ENCODE assay signal across 8 cellular contexts in genomic region chr1:246506440-246506784, GRCh38. TPM values are rescaled to one million over a fixed set of nuclear protein-coding genes. Genes with fewer than 3 reads are reported as not detected.
DNase-seq lines count a peak whose midpoint lies in the region; ATAC-seq, FAIRE-seq and TF ChIP-seq lines count a peak whose summit lies in the region.

No MANE protein-coding gene starts in this region.

- CTCF ChIA-PET in A549 (lab: Yijun Ruan, JAX): interaction anchor here (0.8 to 2.0 kb wide), 4 partner anchors 8 to 183 kb away, joined by 3 to 5 read pairs (median 4); no protein-coding TSS in a partner anchor

- H3K36me3 ChIP-seq in left lung (no peaks in the 10 kb centered on the region), subcutaneous abdominal adipose tissue (ENCODE audit: control insufficient read depth in 5 of 5, insufficient read depth in 5 of 5, low read length in 5 of 5) (peaks cover 0 to 3% (median 0%) of the 10 kb centered on the region in 5 donors)

- H3K4me2 ChIP-seq in A549: peak overlapping the region; percentile 79

- intact Hi-C loops in left lung (cut with DNase I): no loop called here

- ATAC-seq in A549 (peak; percentile 10 to 14; a peak in 4 of 6 replicates), GM19452 (IDR thresholded peaks at IDR 0.05; ENCODE audit: unreplicated experiment) (peak; percentile 18), left lung (peak; percentile 17), HG02884 (IDR thresholded peaks at IDR 0.05; ENCODE audit: unreplicated experiment) (no peak)

- in situ Hi-C loops in astrocyte of the spinal cord (cut with HindIII; ENCODE audit: low sequenced_read_pairs): no loop called here

- H3K4me1 ChIP-seq in A549 (peaks cover 19% of the 10 kb centered on the region; the same call in 2 of the 3 replicates), left lung (peaks cover 0 to 15% of the 10 kb centered on the region in 2 donors), subcutaneous abdominal adipose tissue (ENCODE audit: control insufficient read depth in 5 of 5, insufficient read depth in 5 of 5, low read length in 5 of 5) (peaks cover 0 to 16% (median 12%) of the 10 kb centered on the region in 5 donors)

- no peak for FAIRE-seq in A549 (lab: Jason Lieb, UNC)

- TF ChIP-seq CTCF in A549 (IDR thresholded peaks at IDR 0.05) (no peak), astrocyte of the spinal cord (IDR thresholded peaks at IDR 0.05; ENCODE audit: low read depth, low read length) (no peak), left lung (IDR thresholded peaks at IDR 0.05) (no peak)

- 21% methylated on average over 12 of the region's 12 CpGs for WGBS in A549 (ENCODE audit: missing lambda C conversion rate)

- H3K27ac ChIP-seq in A549: peak overlapping the region; percentile 72 to 85
- H3K27ac ChIP-seq in left lung: peak overlapping the region in 1 of 2 donors; percentile 53
- no peak overlapping the region for H3K27ac ChIP-seq in subcutaneous abdominal adipose tissue (ENCODE audit: low read depth, low read length)

- no peak for TF ChIP-seq EP300 in A549 (IDR thresholded peaks at IDR 0.05)

- DNase-seq in A549 (ENCODE audit: low read depth in 1 of 2, low spot score in 1 of 2): no peak
- peak; percentile 7 for DNase-seq in HT-29 (ENCODE audit: low spot score)
- DNase-seq in astrocyte of the spinal cord (ENCODE audit: low read depth, low spot score): peak; percentile 7
- no peak for DNase-seq in left lung
- DNase-seq in ureter (ENCODE audit: low spot score): no peak

- POLR2A ChIA-PET in A549 (lab: Yijun Ruan, JAX): no interaction called here

- TF ChIP-seq POLR2A in A549 (IDR thresholded peaks at IDR 0.05; ENCODE audit: low read length): no peak

- no peaks in the 10 kb centered on the region for H3K27me3 ChIP-seq in left lung
- H3K27me3 ChIP-seq in subcutaneous abdominal adipose tissue (ENCODE audit: control insufficient read depth in 5 of 5, insufficient read depth in 4 of 5, low read length in 5 of 5): no peaks in the 10 kb centered on the region

- H3K9me3 ChIP-seq in A549 (no peaks in the 10 kb centered on the region), left lung (no peaks in the 10 kb centered on the region), subcutaneous abdominal adipose tissue (ENCODE audit: control insufficient read depth in 5 of 5, low read length in 5 of 5) (no peaks in the 10 kb centered on the region)

- peak overlapping the region in 4 of 5 donors; percentile 44 to 68 (median 64) for H3K9ac ChIP-seq in subcutaneous abdominal adipose tissue (ENCODE audit: low read length in 5 of 5)

- TF ChIP-seq RAD21 in A549 (conservative IDR thresholded peaks at IDR 0.05 in 1 of 2, IDR thresholded peaks at IDR 0.05 in 1 of 2): no peak

- peak overlapping the region; percentile 76 for H3K4me3 ChIP-seq in A549
- peak overlapping the region; percentile 90 for H3K4me3 ChIP-seq in astrocyte of the spinal cord (ENCODE audit: low read depth, low read length)
- H3K4me3 ChIP-seq in left lung: peak overlapping the region; percentile 78 to 86
- H3K4me3 ChIP-seq in subcutaneous abdominal adipose tissue (ENCODE audit: low read depth in 1 of 5, low read length in 5 of 5): peak overlapping the region; percentile 62 to 92 (median 90)

TF ChIP-seq in A549, 52 proteins besides CTCF, POLR2A, EP300 and RAD21:
- TF ChIP-seq PBX3 (IDR thresholded peaks at IDR 0.05): no peak
- no peak for TF ChIP-seq CHD4 (IDR thresholded peaks at IDR 0.05; ENCODE audit: borderline replicate concordance)
- no peak for TF ChIP-seq CEBPB (IDR thresholded peaks at IDR 0.05)
- no peak for TF ChIP-seq CBX2 (IDR thresholded peaks at IDR 0.05; ENCODE audit: borderline replicate concordance, low read depth)
- TF ChIP-seq BCL3 (IDR thresholded peaks at IDR 0.05): no peak
- no peak for TF ChIP-seq EHMT2 (IDR thresholded peaks at IDR 0.05; ENCODE audit: low read depth)
- no peak for TF ChIP-seq JUNB (IDR thresholded peaks at IDR 0.05)
- no peak for TF ChIP-seq HMGXB4 (CRISPR knock-in tag; IDR thresholded peaks at IDR 0.05; ENCODE audit: borderline replicate concordance)

RNA-seq across cellular contexts. Expression of gene SMYD3, which starts 0.7 kb away (rescaled TPM):
- polyA plus RNA-seq in A549 (2011; rRNA removed): 31.3 and 35.2 TPM in 2 replicates
- polyA plus RNA-seq in A549 (2012; cell fraction: cytosol; rRNA removed): 17.2 and 19.2 TPM in 2 replicates
- 13.8 and 16.2 TPM in 2 replicates for polyA plus RNA-seq in A549 (2012; cell fraction: nucleus; rRNA removed)
- polyA plus RNA-seq in A549 (2017; fragmentation: RNase III; extraction: RNeasy Plus Mini Kit Qiagen cat#74134 plus additional on column Dnase treatment): 16.7 to 18.7 TPM (median 18.2 TPM) in 3 replicates
- 34.9 and 39.6 TPM in 2 replicates for polyA minus RNA-seq in A549 (2011; rRNA and poly(A)+ RNA removed)
- total RNA-seq in HT-29 (2014; rRNA removed; shearing (Covaris generic)): 16.9 and 24.3 TPM in 2 replicates
- 10 to 100 TPM; 29.9 to 35.1 TPM for total RNA-seq in left lung
- total RNA-seq in ureter: 29.3 TPM

RNA-seq across cellular contexts. Expression of gene TFB2M, which starts 59.6 kb away (rescaled TPM):
- 36.7 and 59.9 TPM in 2 replicates for polyA plus RNA-seq in A549 (2011; rRNA removed)
- 18.1 and 20.2 TPM in 2 replicates for polyA plus RNA-seq in A549 (2012; cell fraction: cytosol; rRNA removed)
- 13.5 and 17.9 TPM in 2 replicates for polyA plus RNA-seq in A549 (2012; cell fraction: nucleus; rRNA removed)
- 27.7 to 30.6 TPM (median 28.7 TPM) in 3 replicates for polyA plus RNA-seq in A549 (2017; fragmentation: RNase III; extraction: RNeasy Plus Mini Kit Qiagen cat#74134 plus additional on column Dnase treatment)
- 7.5 and 9.0 TPM in 2 replicates for polyA minus RNA-seq in A549 (2011; rRNA and poly(A)+ RNA removed)
- 21.6 and 25.7 TPM in 2 replicates for total RNA-seq in HT-29 (2014; rRNA removed; shearing (Covaris generic))
- 1 to 10 TPM; 8.8 to 9.3 TPM for total RNA-seq in left lung
- total RNA-seq in ureter: 13.6 TPM

RNA-seq across cellular contexts. Expression of gene CNST, which starts 59.8 kb away (rescaled TPM):
- polyA plus RNA-seq in A549 (2011; rRNA removed) (19.8 and 23.0 TPM in 2 replicates), A549 (2017; fragmentation: RNase III; extraction: RNeasy Plus Mini Kit Qiagen cat#74134 plus additional on column Dnase treatment) (7.3 to 7.9 TPM (median 7.5 TPM) in 3 replicates)
- polyA plus RNA-seq in A549 (2012; cell fraction: cytosol; rRNA removed): 4.4 and 5.2 TPM in 2 replicates
- 3.9 and 6.6 TPM in 2 replicates for polyA plus RNA-seq in A549 (2012; cell fraction: nucleus; rRNA removed)
- polyA minus RNA-seq in A549 (2011; rRNA and poly(A)+ RNA removed): 20.5 and 39.5 TPM in 2 replicates
- 6.1 and 7.0 TPM in 2 replicates for total RNA-seq in HT-29 (2014; rRNA removed; shearing (Covaris generic))
- total RNA-seq in left lung (10 to 100 TPM; 20.3 to 24.0 TPM), ureter (37.2 TPM)

Comparison
In these comparisons a context has a peak if more than half of its experiments do, and no peak if none do; other contexts are left out.
1. DNase-seq: peak in HT-29 (single experiment) and astrocyte of the spinal cord (single experiment); none in A549 (0 of 2), left lung (0 of 2) and ureter (single experiment).
2. Peak in every context shown above with its lines, with median percentiles within 50 percentile points of each other: H3K4me3 ChIP-seq.